ENCODE assay signal across 20 cellular contexts in the genomic region with DNA sequence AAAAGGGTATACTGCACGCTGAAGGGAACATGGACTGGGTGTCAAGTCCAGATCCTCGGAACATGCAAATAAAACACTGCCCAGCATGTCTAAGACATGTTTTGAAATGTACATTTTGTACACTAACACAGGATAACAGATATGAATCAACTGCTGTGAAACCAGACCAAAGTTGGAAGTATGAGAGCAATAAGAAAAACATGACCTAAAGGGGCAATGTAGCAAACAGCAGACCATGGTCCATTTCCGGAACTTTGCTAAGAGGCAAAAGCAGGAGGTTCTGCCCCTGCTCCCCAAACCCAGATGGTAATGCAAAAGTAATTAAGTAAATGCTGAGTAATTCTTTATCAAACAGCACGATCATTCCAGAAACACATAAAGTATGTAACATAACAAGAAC.
A peak's percentile ranks its signal among the peaks of the same experiment; 100 is the strongest.
DNase-seq lines count a peak whose midpoint lies in the region; ATAC-seq, FAIRE-seq and TF ChIP-seq lines count a peak whose summit lies in the region.
"Had no signal": no experiment of that assay in that cellular context is flagged by ENCODE, and none has a peak within 500 bp of the region (broad histone marks: within the 10 kb centered on the region; RNA-seq: fewer than 3 reads in every experiment).

No MANE protein-coding gene starts in this region.

- ATAC-seq in PC-3 (no peak), HG02885 (IDR thresholded peaks at IDR 0.05; ENCODE audit: poor library complexity, unreplicated experiment) (no peak), HG02759 (IDR thresholded peaks at IDR 0.05; ENCODE audit: unreplicated experiment) (no peak)
- ATAC-seq in activated CD8-positive, alpha-beta T cell treated with anti-CD3 and anti-CD28 coated beads, Interleukin-2, amount 10 ng/mL, durations not matched to agents 7 days and 5 days, result no peak
- ATAC-seq: HepG2 had no signal

- no CpG with 5 or more reads among the region's 4 CpGs for WGBS in mesendoderm (ENCODE audit: extremely low coverage, insufficient coverage, low lambda C conversion rate)

- no peaks in the 10 kb centered on the region for H3K4me1 Mint-ChIP-seq in activated CD8-positive, alpha-beta T cell treated with anti-CD3 and anti-CD28 coated beads, Interleukin-2, amount 10 ng/mL, durations not matched to agents 7 days and 5 days (ENCODE audit: low read depth)
- H3K4me1 Mint-ChIP-seq: B cell; CD4-positive, alpha-beta memory T cell had no signal

- H3K9ac ChIP-seq in PC-3 (ENCODE audit: low read length), result no peak overlapping the region
- no peak overlapping the region for H3K9ac ChIP-seq in mesendoderm (ENCODE audit: low read length)

- H3K4me3 ChIP-seq in PC-3 (ENCODE audit: low read length) (no peak overlapping the region), choroid plexus epithelial cell (ENCODE audit: low read depth, low read length) (no peak overlapping the region), mesendoderm (ENCODE audit: low read length) (no peak overlapping the region)

- no peak overlapping the region for H4K5ac ChIP-seq in mesendoderm (ENCODE audit: low read length)

- FAIRE-seq in GM12892 (lab: Jason Lieb, UNC), result peak; percentile 27
- FAIRE-seq: G401.6, GM12891, GM19239, HepG2, HTR-8/SVneo had no signal

- H3K23ac ChIP-seq in mesendoderm (ENCODE audit: low read length), result no peak overlapping the region

- H2BK120ac ChIP-seq in mesendoderm (ENCODE audit: low read depth, low read length), result no peak overlapping the region

- H3K36me3 ChIP-seq in PC-3 (ENCODE audit: low read depth, low read length), result no peaks in the 10 kb centered on the region
- H3K36me3 ChIP-seq in mesendoderm (ENCODE audit: control insufficient read depth, insufficient read depth, low read length), result no peaks in the 10 kb centered on the region

- H3K4ac ChIP-seq in mesendoderm (ENCODE audit: low read depth, low read length), result no peak overlapping the region

- POLR2A ChIA-PET in PC-3 (lab: Charles Lee; ENCODE audit: unreplicated experiment), result no interaction called here
- POLR2A ChIA-PET in activated CD8-positive, alpha-beta T cell treated with anti-CD3 and anti-CD28 coated beads, Interleukin-2, amount 10 ng/mL, durations not matched to agents 7 days and 5 days (lab: Charles Lee), result no interaction called here

- no peak overlapping the region for H3K27ac Mint-ChIP-seq in activated CD8-positive, alpha-beta T cell treated with anti-CD3 and anti-CD28 coated beads, Interleukin-2, amount 10 ng/mL, durations not matched to agents 7 days and 5 days
- H3K27ac Mint-ChIP-seq: B cell had no signal

- DNase-seq in GM12892 (ENCODE audit: insufficient read length), result no peak
- DNase-seq in PC-3, result peak; percentile 12
- peak; percentile 54 for DNase-seq in choroid plexus epithelial cell (ENCODE audit: low read depth)
- no peak for DNase-seq in mesendoderm
- no peak for DNase-seq in activated CD8-positive, alpha-beta T cell treated with anti-CD3 and anti-CD28 coated beads, Interleukin-2, amount 10 ng/mL, durations not matched to agents 7 days and 5 days
- DNase-seq in NCI-H1092 (lab: John Stamatoyannopoulos, UW), result no peak
- DNase-seq: ACHN; CD4-positive, alpha-beta memory T cell; DMS79; EL; H7 had no signal

- peak overlapping the region; percentile 51 for H3K18ac ChIP-seq in mesendoderm (ENCODE audit: low read length)

- no peak overlapping the region for H3K56ac ChIP-seq in mesendoderm (ENCODE audit: low read length)

- H3K79me1 ChIP-seq in mesendoderm (ENCODE audit: low read length), result no peaks in the 10 kb centered on the region

- no peak overlapping the region for H2AK5ac ChIP-seq in mesendoderm (ENCODE audit: low read length)

- no peaks in the 10 kb centered on the region for H3K36me3 Mint-ChIP-seq in activated CD8-positive, alpha-beta T cell treated with anti-CD3 and anti-CD28 coated beads, Interleukin-2, amount 10 ng/mL, durations not matched to agents 7 days and 5 days (ENCODE audit: low read depth)
- H3K36me3 Mint-ChIP-seq: CD4-positive, alpha-beta memory T cell had no signal

- H3K9me2 ChIP-seq in PC-3 (replicated peaks; ENCODE audit: low read length), result 0 out of 2 replicates have a peak, but pooled peaks cover 5% of the 10 kb centered on the region

- TF ChIP-seq CTCF in PC-3 (conservative IDR thresholded peaks at IDR 0.05; ENCODE audit: low read depth, low read length), result no peak
- TF ChIP-seq CTCF in choroid plexus epithelial cell (conservative IDR thresholded peaks at IDR 0.05; ENCODE audit: low read depth, low read length), result no peak

- CTCF ChIA-PET in PC-3 (lab: Charles Lee), result no interaction called here
- CTCF ChIA-PET in activated CD8-positive, alpha-beta T cell treated with anti-CD3 and anti-CD28 coated beads, Interleukin-2, amount 10 ng/mL, durations not matched to agents 7 days and 5 days (lab: Charles Lee), result no interaction called here

- no peak overlapping the region for H2BK15ac ChIP-seq in mesendoderm (replicated peaks; ENCODE audit: low read depth)

- no peak overlapping the region for H3K4me3 Mint-ChIP-seq in activated CD8-positive, alpha-beta T cell treated with anti-CD3 and anti-CD28 coated beads, Interleukin-2, amount 10 ng/mL, durations not matched to agents 7 days and 5 days
- H3K4me3 Mint-ChIP-seq: B cell; CD4-positive, alpha-beta memory T cell had no signal

- peak overlapping the region; percentile 77 for H3K4me2 ChIP-seq in PC-3 (ENCODE audit: low read length)
- no peak overlapping the region for H3K4me2 ChIP-seq in mesendoderm (ENCODE audit: low read length)

- no peak overlapping the region for H2AFZ ChIP-seq in PC-3 (ENCODE audit: low read length)

- H3K27me3 Mint-ChIP-seq in activated CD8-positive, alpha-beta T cell treated with anti-CD3 and anti-CD28 coated beads, Interleukin-2, amount 10 ng/mL, durations not matched to agents 7 days and 5 days (ENCODE audit: low read depth), result no peaks in the 10 kb centered on the region
- H3K27me3 Mint-ChIP-seq: B cell; CD4-positive, alpha-beta memory T cell had no signal

- H2BK5ac ChIP-seq in mesendoderm (ENCODE audit: low read length), result no peak overlapping the region

- H3K4me1 ChIP-seq in PC-3 (ENCODE audit: insufficient read depth, low read length) (peaks cover 34% of the 10 kb centered on the region), mesendoderm (ENCODE audit: control insufficient read depth, low read depth, low read length) (no peaks in the 10 kb centered on the region)

- BruUV-seq in PC-3 (replicated peaks; lab: Mats Ljungman, UMichigan), result no TSS peak

- H3K27ac ChIP-seq in PC-3 (ENCODE audit: low read length) (0 out of 2 replicates have a peak overlapping the region, but pooled peaks have one; percentile 77), mesendoderm (ENCODE audit: low read depth, low read length) (no peak overlapping the region)
- H3K27ac ChIP-seq: C4-2B had no signal

- H3F3A ChIP-seq in PC-3 (ENCODE audit: low read length, unreplicated experiment), result peaks cover 8% of the 10 kb centered on the region

- H3K79me2 ChIP-seq in PC-3 (ENCODE audit: low read length) (no peaks in the 10 kb centered on the region), mesendoderm (ENCODE audit: control insufficient read depth, insufficient read depth, low read length) (no peaks in the 10 kb centered on the region)

- H4K8ac ChIP-seq in mesendoderm (ENCODE audit: low read depth, low read length), result no peak overlapping the region

- no peaks in the 10 kb centered on the region for H3K9me3 Mint-ChIP-seq in activated CD8-positive, alpha-beta T cell treated with anti-CD3 and anti-CD28 coated beads, Interleukin-2, amount 10 ng/mL, durations not matched to agents 7 days and 5 days (ENCODE audit: insufficient read depth)

- H3K27me3 ChIP-seq in PC-3 (ENCODE audit: low read length) (no peaks in the 10 kb centered on the region), mesendoderm (ENCODE audit: insufficient read depth, low read length, poor library complexity) (no peaks in the 10 kb centered on the region)

- intact Hi-C loops in PC-3 (cut with micrococcal nuclease), result no loop called here

- no peak for TF ChIP-seq POLR2A in GM12892 (IDR thresholded peaks at IDR 0.05; ENCODE audit: low read depth, low read length)

- H4K20me1 ChIP-seq in PC-3 (ENCODE audit: low read length), result no peaks in the 10 kb centered on the region

- H3K9me3 ChIP-seq in PC-3 (ENCODE audit: low read length), result no peaks in the 10 kb centered on the region

Comparison
In these comparisons a context has a peak if more than half of its experiments do, and no peak if none do; other contexts are left out.
1. DNase-seq: peak in PC-3 (single experiment) and choroid plexus epithelial cell (single experiment); none in GM12892 (single experiment), mesendoderm (single experiment), activated CD8-positive, alpha-beta T cell treated with anti-CD3 and anti-CD28 coated beads, Interleukin-2, amount 10 ng/mL, durations not matched to agents 7 days and 5 days (single experiment) and NCI-H1092 (single experiment).